Comparison of ENCODE assay signal across 22 cellular contexts in genomic region chr17:27523712-27524111, GRCh38.
DNase-seq lines count a peak whose midpoint lies in the region; ATAC-seq, FAIRE-seq and TF ChIP-seq lines count a peak whose summit lies in the region.
"Had no signal": no experiment of that assay in that cellular context is flagged by ENCODE, and none has a peak within 500 bp of the region (broad histone marks: within the 10 kb centered on the region; RNA-seq: fewer than 3 reads in every experiment).

No MANE protein-coding gene starts in this region.

- H3K27ac ChIP-seq in RWPE1 (no peak overlapping the region), epithelial cell of prostate (no peak overlapping the region)
- H3K27ac ChIP-seq: BLaER1 treated with 17β-estradiol and CSF1 and Interleukin-3, amounts not matched to agents 10 nM and 100 nM; lower lobe of right lung; upper lobe of right lung had no signal

- TF ChIP-seq CTCF in RWPE1 (conservative IDR thresholded peaks at IDR 0.05; ENCODE audit: low read depth), result no peak

- POLR2A ChIA-PET in RWPE1 (lab: Yijun Ruan, JAX; ENCODE audit: low non-redundant PET), result no interaction called here

- peak; percentile 61 to 78 for ATAC-seq in activated naive CD4-positive, alpha-beta T cell treated with anti-CD3 and anti-CD28 coated beads, Interleukin-2, amount 50 U/mL, for 72 hours
- no peak for ATAC-seq in HG03565 (IDR thresholded peaks at IDR 0.05; ENCODE audit: unreplicated experiment)
- ATAC-seq: lower lobe of right lung, Right ventricle myocardium inferior, upper lobe of right lung had no signal

- DNase-seq in activated naive CD4-positive, alpha-beta T cell treated with anti-CD3 and anti-CD28 coated beads, Interleukin-2, amount 50 U/mL, for 72 hours (ENCODE audit: low spot score in 2 of 2), result no peak
- no peak for DNase-seq in activated naive CD4-positive, alpha-beta T cell (lab: John Stamatoyannopoulos, UW)
- DNase-seq in RWPE1 (ENCODE audit: low spot score) (peak; percentile 38), epithelial cell of prostate (ENCODE audit: low read depth, low spot score) (peak; percentile 31), urothelium cell line (ENCODE audit: low spot score) (peak; percentile 36), NCI-H2107 (lab: John Stamatoyannopoulos, UW) (no peak), Ammon's horn (ENCODE audit: low spot score) (no peak)
- DNase-seq: ACHN; activated CD4-positive, alpha-beta memory T cell treated with anti-CD3 and anti-CD28 coated beads, Interleukin-2, amount 10 ng/mL, durations not matched to agents 7 days and 5 days; activated naive CD4-positive, alpha-beta T cell treated with Interleukin-2 at 50 U/mL for 16 hours; central memory CD4-positive, alpha-beta T cell; dermis blood vessel endothelial cell; lower lobe of right lung; NCI-H1092; NCI-H187 treated with DMSO at 0.1 percent for 48 hours; NCI-H748 treated with DMSO at 0.1 percent for 48 hours; upper lobe of right lung had no signal

- peak overlapping the region; percentile 24 to 84 for H3K27ac Mint-ChIP-seq in activated naive CD4-positive, alpha-beta T cell treated with anti-CD3 and anti-CD28 coated beads, Interleukin-2, amount 50 U/mL, for 72 hours
- H3K27ac Mint-ChIP-seq: activated CD4-positive, alpha-beta memory T cell treated with anti-CD3 and anti-CD28 coated beads, Interleukin-2, amount 10 ng/mL, durations not matched to agents 7 days and 5 days had no signal

- H3K36me3 Mint-ChIP-seq in activated naive CD4-positive, alpha-beta T cell treated with anti-CD3 and anti-CD28 coated beads, Interleukin-2, amount 50 U/mL, for 72 hours, result peaks cover 0 to 13% of the 10 kb centered on the region in 2 donors

- FAIRE-seq in urothelium cell line (lab: Jason Lieb, UNC), result no peak
- FAIRE-seq: GM12891 had no signal

- CTCF ChIA-PET in RWPE1 (lab: Yijun Ruan, JAX), result interaction anchor here (0.9 kb wide), 1 partner anchor 76 kb away, joined by 4 read pairs; no protein-coding TSS in a partner anchor

- no peaks in the 10 kb centered on the region for H3K9me3 Mint-ChIP-seq in activated naive CD4-positive, alpha-beta T cell treated with anti-CD3 and anti-CD28 coated beads, Interleukin-2, amount 50 U/mL, for 72 hours
- H3K9me3 Mint-ChIP-seq: activated CD4-positive, alpha-beta memory T cell treated with anti-CD3 and anti-CD28 coated beads, Interleukin-2, amount 10 ng/mL, durations not matched to agents 7 days and 5 days; neural crest cell had no signal

Comparison
In these comparisons a context has a peak if more than half of its experiments do, and no peak if none do; other contexts are left out.
1. DNase-seq: peak in RWPE1 (single experiment), epithelial cell of prostate (single experiment) and urothelium cell line (single experiment); none in activated naive CD4-positive, alpha-beta T cell treated with anti-CD3 and anti-CD28 coated beads, Interleukin-2, amount 50 U/mL, for 72 hours (0 of 2), activated naive CD4-positive, alpha-beta T cell (0 of 4), NCI-H2107 (single experiment) and Ammon's horn (single experiment).